In the genomic region with DNA sequence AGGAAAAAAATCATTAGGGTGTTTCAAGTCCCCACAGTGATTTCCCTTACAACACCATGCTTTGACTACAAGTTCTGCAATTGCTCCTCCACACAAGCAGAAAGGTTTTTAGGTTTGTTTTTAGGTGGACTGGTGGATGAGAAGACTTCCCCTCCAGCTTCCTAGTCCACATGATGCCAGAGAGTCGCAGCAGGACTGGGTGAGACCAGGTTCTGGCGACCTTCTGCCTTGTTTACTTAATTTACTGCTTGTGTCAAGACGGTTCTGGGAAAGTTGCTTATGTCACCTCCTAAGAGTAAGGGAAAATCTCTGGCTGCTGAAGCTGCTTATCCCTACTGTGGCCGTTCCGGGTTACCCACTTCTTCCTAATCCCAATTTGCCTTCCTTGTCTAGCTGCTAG, we compare ENCODE assay signal across 23 cellular contexts.
DNase-seq lines count a peak whose midpoint lies in the region; ATAC-seq and TF ChIP-seq lines count a peak whose summit lies in the region.
"Had no signal": no experiment of that assay in that cellular context is flagged by ENCODE, and none has a peak within 500 bp of the region (broad histone marks: within the 10 kb centered on the region; RNA-seq: fewer than 3 reads in every experiment).

No MANE protein-coding gene starts in this region.

- no peaks in the 10 kb centered on the region for H3K36me3 ChIP-seq in adipocyte (ENCODE audit: control insufficient read depth, insufficient read depth, low read length, severe bottlenecking)
- no peaks in the 10 kb centered on the region for H3K36me3 ChIP-seq in mesendoderm (ENCODE audit: control insufficient read depth, insufficient read depth, low read length)
- no peaks in the 10 kb centered on the region for H3K36me3 ChIP-seq in upper lobe of right lung
- H3K36me3 ChIP-seq: SJSA1 had no signal

- no peak for TF ChIP-seq CTCF in upper lobe of right lung (IDR thresholded peaks at IDR 0.05)

- H4K8ac ChIP-seq in mesendoderm (ENCODE audit: low read depth, low read length) = no peak overlapping the region

- H2AK5ac ChIP-seq in mesendoderm (ENCODE audit: low read length) = no peak overlapping the region

- WGBS in mesendoderm (ENCODE audit: extremely low coverage, insufficient coverage, low lambda C conversion rate) = no CpG with 5 or more reads among the region's 5 CpGs

- H3K27ac ChIP-seq in mesendoderm (ENCODE audit: low read depth, low read length) (peak overlapping the region; percentile 68), upper lobe of right lung (no peak overlapping the region)
- H3K27ac ChIP-seq: dorsolateral prefrontal cortex, foreskin keratinocyte, KMS-11, SJSA1 had no signal

- H3K27me3 ChIP-seq in adipocyte (replicated peaks; ENCODE audit: control insufficient read depth, insufficient read depth, low read length) = peaks cover 13% of the 10 kb centered on the region
- no peaks in the 10 kb centered on the region for H3K27me3 ChIP-seq in mesendoderm (ENCODE audit: insufficient read depth, low read length, poor library complexity)
- H3K27me3 ChIP-seq in upper lobe of right lung = no peaks in the 10 kb centered on the region
- H3K27me3 ChIP-seq: dorsolateral prefrontal cortex, SJSA1 had no signal

- H3K4me3 ChIP-seq in adipocyte (ENCODE audit: low read length) (no peak overlapping the region), mesendoderm (ENCODE audit: low read length) (no peak overlapping the region), upper lobe of right lung (no peak overlapping the region)
- H3K4me3 ChIP-seq: dorsolateral prefrontal cortex, SJSA1, smooth muscle cell had no signal

- ATAC-seq in upper lobe of right lung (peak; percentile 55), GM19395 (IDR thresholded peaks at IDR 0.05; ENCODE audit: unreplicated experiment) (no peak)
- ATAC-seq: activated CD4-positive, alpha-beta T cell treated with anti-CD3 and anti-CD28 coated beads for 36 hours; activated T-cell treated with anti-CD3 and anti-CD28 coated beads, Interleukin-2, amount 50 U/mL, for 4 hours; foreskin keratinocyte; stimulated activated naive B cell treated with anti-CD40 and anti-IgM and Interleukin-4, amounts not matched to agents 10 μg/mL and 1 μg/mL and 100 μg/mL, for 72 hours had no signal

- H2BK120ac ChIP-seq in mesendoderm (ENCODE audit: low read depth, low read length) = peak overlapping the region; percentile 98

- peak overlapping the region; percentile 34 for H3K56ac ChIP-seq in mesendoderm (ENCODE audit: low read length)

- H2BK15ac ChIP-seq in mesendoderm (replicated peaks; ENCODE audit: low read depth) = peak overlapping the region; percentile 60

- H3K9me3 ChIP-seq in adipocyte (ENCODE audit: control insufficient read depth, low read length) (no peaks in the 10 kb centered on the region), upper lobe of right lung (no peaks in the 10 kb centered on the region)
- H3K9me3 ChIP-seq: SJSA1 had no signal

- H3K4ac ChIP-seq in mesendoderm (ENCODE audit: low read depth, low read length) = peak overlapping the region; percentile 49

- H3K18ac ChIP-seq in mesendoderm (ENCODE audit: low read length) = peak overlapping the region; percentile 77

- no peak overlapping the region for H3K23ac ChIP-seq in mesendoderm (ENCODE audit: low read length)

- peak overlapping the region; percentile 73 for H2BK5ac ChIP-seq in mesendoderm (ENCODE audit: low read length)

- DNase-seq in NCI-H2029 (lab: John Stamatoyannopoulos, UW) (peak; percentile 13), NCI-H2029 treated with DMSO at 0.1 percent for 48 hours (lab: John Stamatoyannopoulos, UW) (no peak), adipocyte (ENCODE audit: low read depth) (no peak), mesendoderm (peak; percentile 80), upper lobe of right lung (no peak), COLO668 (lab: John Stamatoyannopoulos, UW; ENCODE audit: unreplicated experiment) (no peak), ureter (ENCODE audit: low spot score) (no peak)
- DNase-seq: activated CD4-positive, alpha-beta T cell treated with anti-CD3 and anti-CD28 coated beads for 36 hours; activated naive CD4-positive, alpha-beta T cell treated with anti-CD3 and anti-CD28 coated beads for 36 hours; activated T-cell treated with anti-CD3 and anti-CD28 coated beads, Interleukin-2, amount 50 U/mL, for 4 hours; amygdala; caudate nucleus; dorsolateral prefrontal cortex; EL; foreskin keratinocyte; H9; NCI-H1930; NCI-H446; stimulated activated naive B cell treated with anti-CD40 and anti-IgM and Interleukin-4, amounts not matched to agents 10 μg/mL and 1 μg/mL and 100 μg/mL, for 72 hours had no signal

- intact Hi-C loops in upper lobe of right lung (cut with DNase I) = no loop called here

- no peaks in the 10 kb centered on the region for H3K79me2 ChIP-seq in mesendoderm (ENCODE audit: control insufficient read depth, insufficient read depth, low read length)

- H4K5ac ChIP-seq in mesendoderm (ENCODE audit: low read length) = no peak overlapping the region

- H3K4me2 ChIP-seq in mesendoderm (ENCODE audit: low read length) = no peak overlapping the region
- H3K4me2 ChIP-seq: KMS-11, smooth muscle cell had no signal

- H3K9ac ChIP-seq in adipocyte (ENCODE audit: low read length) (peak overlapping the region; percentile 9), mesendoderm (ENCODE audit: low read length) (no peak overlapping the region)
- H3K9ac ChIP-seq: KMS-11 had no signal

- H3K4me1 ChIP-seq in adipocyte (ENCODE audit: control insufficient read depth, insufficient read depth, low read length) (peaks cover 24% of the 10 kb centered on the region), mesendoderm (ENCODE audit: control insufficient read depth, low read depth, low read length) (peaks cover 5% of the 10 kb centered on the region), upper lobe of right lung (no peaks in the 10 kb centered on the region)
- H3K4me1 ChIP-seq: foreskin keratinocyte, SJSA1 had no signal

- H3K79me1 ChIP-seq in mesendoderm (ENCODE audit: low read length) = no peaks in the 10 kb centered on the region

Comparison
In these comparisons a context has a peak if more than half of its experiments do, and no peak if none do; other contexts are left out.
1. DNase-seq: peak in NCI-H2029 (single experiment) and mesendoderm (single experiment); none in NCI-H2029 treated with DMSO at 0.1 percent for 48 hours (single experiment), adipocyte (single experiment), upper lobe of right lung (single experiment), COLO668 (single experiment) and ureter (single experiment).